12 cellular contexts compared by ENCODE assay signal in genomic region chr15:92891533-92892200, GRCh38. TPM values are rescaled to one million over a fixed set of nuclear protein-coding genes. Genes with fewer than 3 reads are reported as not detected.
DNase-seq lines count a peak whose midpoint lies in the region; ATAC-seq and TF ChIP-seq lines count a peak whose summit lies in the region.
"Had no signal": no experiment of that assay in that cellular context is flagged by ENCODE, and none has a peak within 500 bp of the region (broad histone marks: within the 10 kb centered on the region; RNA-seq: fewer than 3 reads in every experiment).

No MANE protein-coding gene starts in this region.

- H3K27me3 Mint-ChIP-seq in T-helper 2 cell treated with Interferon-gamma antibody and Interleukin-4, amounts not matched to agents 5 μg/mL and 100 μg/mL, for 36 hours (ENCODE audit: low read depth) = no peaks in the 10 kb centered on the region
- no peaks in the 10 kb centered on the region for H3K27me3 Mint-ChIP-seq in endodermal cell (ENCODE audit: insufficient read depth)

- no peaks in the 10 kb centered on the region for H3K27me3 ChIP-seq in endodermal cell (ENCODE audit: control insufficient read depth, insufficient read depth, low read length, poor library complexity, severe bottlenecking)
- no peaks in the 10 kb centered on the region for H3K27me3 ChIP-seq in gastrocnemius medialis
- no peaks in the 10 kb centered on the region for H3K27me3 ChIP-seq in suprapubic skin

- no peak for DNase-seq in T-helper 2 cell treated with Interferon-gamma antibody and Interleukin-4, amounts not matched to agents 5 μg/mL and 100 μg/mL, for 36 hours (ENCODE audit: low spot score)
- no peak for DNase-seq in T-helper 2 cell
- DNase-seq in SK-N-MC (ENCODE audit: low read depth, low spot score) = no peak
- no peak for DNase-seq in endodermal cell
- DNase-seq in gastrocnemius medialis = no peak
- no peak for DNase-seq in NCI-H146 (lab: John Stamatoyannopoulos, UW)
- DNase-seq in suprapubic skin (ENCODE audit: low spot score in 2 of 2) = no peak
- DNase-seq in SHP77 treated with DMSO at 0.1 percent for 48 hours (lab: John Stamatoyannopoulos, UW) = no peak
- DNase-seq: DMS153, hypothalamus, NCI-H446 treated with DMSO at 0.1 percent for 48 hours had no signal

- H3K27ac ChIP-seq in SK-N-MC = peak overlapping the region; percentile 49; the same call in 1 of the 2 replicates
- no peak overlapping the region for H3K27ac ChIP-seq in endodermal cell (ENCODE audit: low read depth, low read length)
- peak overlapping the region; percentile 47 to 65 (median 57) for H3K27ac ChIP-seq in gastrocnemius medialis
- no peak overlapping the region for H3K27ac ChIP-seq in suprapubic skin

- TF ChIP-seq EP300 in suprapubic skin (IDR thresholded peaks at IDR 0.05) = no peak

- intact Hi-C loops in gastrocnemius medialis (cut with DNase I; ENCODE audit: low total_unique reads) = no loop called here

- no peaks in the 10 kb centered on the region for H3K9me3 Mint-ChIP-seq in T-helper 2 cell treated with Interferon-gamma antibody and Interleukin-4, amounts not matched to agents 5 μg/mL and 100 μg/mL, for 36 hours
- H3K9me3 Mint-ChIP-seq in endodermal cell = peaks cover 5% of the 10 kb centered on the region

- in situ Hi-C loops in gastrocnemius medialis (cut with MboI; ENCODE audit: low sequenced_read_pairs in 4 of 4) = no loop called here

- no peaks in the 10 kb centered on the region for H3K9me3 ChIP-seq in SK-N-MC (ENCODE audit: low read depth, low read length)
- peaks cover 20% of the 10 kb centered on the region for H3K9me3 ChIP-seq in endodermal cell (ENCODE audit: control insufficient read depth, low read length)
- H3K9me3 ChIP-seq in gastrocnemius medialis = no peaks in the 10 kb centered on the region
- H3K9me3 ChIP-seq in suprapubic skin = no peaks in the 10 kb centered on the region

- no peak overlapping the region for H3K9ac ChIP-seq in SK-N-MC (ENCODE audit: insufficient read length)
- no peak overlapping the region for H3K9ac ChIP-seq in endodermal cell (ENCODE audit: extremely low read depth, low read length, poor library complexity, severe bottlenecking)

- TF ChIP-seq CTCF in endodermal cell (conservative IDR thresholded peaks at IDR 0.05) (no peak), gastrocnemius medialis (IDR thresholded peaks at IDR 0.05 in 4 of 5, conservative IDR thresholded peaks at IDR 0.05 in 1 of 5) (no peak), suprapubic skin (IDR thresholded peaks at IDR 0.05) (no peak)

- H3K4me1 ChIP-seq in endodermal cell (ENCODE audit: control insufficient read depth, insufficient read depth, low read length) = no peaks in the 10 kb centered on the region
- peaks cover 41 to 57% of the 10 kb centered on the region in 2 donors for H3K4me1 ChIP-seq in gastrocnemius medialis
- H3K4me1 ChIP-seq in suprapubic skin = peaks cover 65% of the 10 kb centered on the region

- no peak for ATAC-seq in gastrocnemius medialis

- H3K36me3 Mint-ChIP-seq in T-helper 2 cell treated with Interferon-gamma antibody and Interleukin-4, amounts not matched to agents 5 μg/mL and 100 μg/mL, for 36 hours (ENCODE audit: low read depth) = peaks cover 79% of the 10 kb centered on the region
- H3K36me3 Mint-ChIP-seq in endodermal cell (ENCODE audit: low read depth) = peaks cover 79% of the 10 kb centered on the region

- H3K4me3 ChIP-seq in SK-N-MC = no peak overlapping the region
- H3K4me3 ChIP-seq in endodermal cell (ENCODE audit: low read length) = no peak overlapping the region
- no peak overlapping the region for H3K4me3 ChIP-seq in gastrocnemius medialis
- H3K4me3 ChIP-seq in suprapubic skin = no peak overlapping the region
- H3K4me3 ChIP-seq: lung had no signal

- peak overlapping the region; percentile 70 for H3K4me3 Mint-ChIP-seq in T-helper 2 cell treated with Interferon-gamma antibody and Interleukin-4, amounts not matched to agents 5 μg/mL and 100 μg/mL, for 36 hours
- no peak overlapping the region for H3K4me3 Mint-ChIP-seq in endodermal cell

- peaks cover 68% of the 10 kb centered on the region for H3K4me1 Mint-ChIP-seq in T-helper 2 cell treated with Interferon-gamma antibody and Interleukin-4, amounts not matched to agents 5 μg/mL and 100 μg/mL, for 36 hours (ENCODE audit: low read depth)
- peaks cover 22% of the 10 kb centered on the region for H3K4me1 Mint-ChIP-seq in endodermal cell

- peak overlapping the region; percentile 75 for H3K27ac Mint-ChIP-seq in T-helper 2 cell treated with Interferon-gamma antibody and Interleukin-4, amounts not matched to agents 5 μg/mL and 100 μg/mL, for 36 hours
- H3K27ac Mint-ChIP-seq in endodermal cell = peak overlapping the region; percentile 69

- TF ChIP-seq POLR2A in gastrocnemius medialis (IDR thresholded peaks at IDR 0.05) = no peak
- TF ChIP-seq POLR2A in suprapubic skin (IDR thresholded peaks at IDR 0.05) = no peak

- WGBS in endodermal cell (ENCODE audit: insufficient coverage in 1 of 2, insufficient read length in 1 of 2), 2 experiments = 98 to 100% methylated on average over 2 to 3 of the region's 3 CpGs
- WGBS in suprapubic skin = 67% methylated on average over 3 of the region's 3 CpGs

- H3K36me3 ChIP-seq in SK-N-MC (ENCODE audit: insufficient read depth, low read length) (peaks cover 94% of the 10 kb centered on the region), endodermal cell (ENCODE audit: control insufficient read depth, insufficient read depth, low read length) (peaks cover 97% of the 10 kb centered on the region), gastrocnemius medialis (peaks cover 2 to 76% of the 10 kb centered on the region in 2 donors), suprapubic skin (peaks cover 63% of the 10 kb centered on the region)

RNA-seq across cellular contexts. Expression of gene CHD2, which starts 8.5 kb away (rescaled TPM):
- total RNA-seq in endodermal cell (100 to 1,000 TPM; 116 to 127 TPM), gastrocnemius medialis (10 to 100 TPM; 26.9 to 55.5 (median 33.7) TPM), suprapubic skin (100 to 1,000 TPM in 3 of 4 donors, 10 to 100 TPM in 1; 93.3 to 319 (median 127) TPM)
- polyA plus RNA-seq in endodermal cell (2013, experiment 1 of 2) = 56.2 TPM
- polyA plus RNA-seq in endodermal cell (2013, experiment 2 of 2) = 46.7 TPM

Comparison
In these comparisons a context has a peak if more than half of its experiments do, and no peak if none do; other contexts are left out.
1. H3K27ac ChIP-seq: peak in SK-N-MC (single experiment) and gastrocnemius medialis (4 of 4); none in endodermal cell (single experiment) and suprapubic skin (single experiment).